ENCODE assay signal across 7 cellular contexts in the genomic region with DNA sequence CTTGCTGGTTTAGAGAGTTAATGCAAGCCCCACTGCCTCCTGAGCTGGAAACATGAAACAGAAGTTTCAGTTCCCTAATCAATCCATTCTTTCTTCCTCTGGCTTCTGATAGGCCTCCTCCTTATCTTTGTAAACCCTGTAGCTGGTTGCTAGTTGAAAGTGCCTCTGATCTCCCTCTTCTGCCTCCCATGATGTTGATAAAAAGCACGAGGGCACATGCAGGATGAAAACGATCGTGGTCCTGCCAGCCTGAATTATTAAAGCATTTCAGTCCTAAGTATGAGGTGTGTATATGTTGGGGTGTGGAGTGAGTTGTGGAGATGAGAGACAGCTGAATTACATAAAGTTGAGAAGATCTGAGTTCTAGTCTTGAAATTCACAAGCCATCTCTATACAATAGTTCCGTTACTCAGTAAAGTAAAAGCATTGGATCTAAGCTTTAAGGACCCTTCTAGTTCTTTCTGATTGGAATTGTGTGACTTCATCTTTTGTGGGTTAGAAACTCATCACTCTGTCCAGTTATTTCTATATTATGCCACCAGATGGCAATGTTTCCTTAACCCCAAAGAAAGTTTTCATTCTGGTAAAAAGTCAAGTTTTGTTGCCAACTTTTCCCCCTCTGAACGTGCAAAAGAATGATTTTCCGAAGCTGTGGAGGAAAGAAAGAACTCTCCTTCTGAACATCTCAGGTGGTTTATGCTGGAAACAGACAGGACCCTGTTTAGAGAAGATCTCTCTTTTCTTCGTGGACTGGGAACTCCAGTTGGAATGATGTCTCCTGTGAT. TPM values are rescaled to one million over a fixed set of nuclear protein-coding genes. Genes with fewer than 3 reads are reported as not detected.
DNase-seq lines count a peak whose midpoint lies in the region; ATAC-seq and TF ChIP-seq lines count a peak whose summit lies in the region.

No MANE protein-coding gene starts in this region.

- peaks cover 53% of the 10 kb centered on the region for H3K27me3 Mint-ChIP-seq in T-helper 17 cell

- peak overlapping the region; percentile 29 for H3K27ac Mint-ChIP-seq in T-helper 17 cell

- peak overlapping the region; percentile 34 for H3K4me2 ChIP-seq in parathyroid adenoma (ENCODE audit: low read length)

- no peak overlapping the region for H3K4me3 Mint-ChIP-seq in T-helper 17 cell

- H3K9me3 ChIP-seq in T-helper 17 cell (ENCODE audit: control insufficient read depth, low read length, poor library complexity, severe bottlenecking) (no peaks in the 10 kb centered on the region), parathyroid adenoma (ENCODE audit: control insufficient read depth, low read length) (no peaks in the 10 kb centered on the region)

- H3K4me1 ChIP-seq in parathyroid adenoma: peaks cover 11% of the 10 kb centered on the region

- H3K9ac ChIP-seq in parathyroid adenoma: no peak overlapping the region

- no peak overlapping the region for H2AFZ ChIP-seq in parathyroid adenoma

- ATAC-seq in GM21825 (IDR thresholded peaks at IDR 0.05; ENCODE audit: unreplicated experiment): peak; percentile 82
- peak; percentile 49 for ATAC-seq in T-helper 17 cell

- H3K4me1 Mint-ChIP-seq in T-helper 17 cell: peaks cover 13% of the 10 kb centered on the region

- H3K4me3 ChIP-seq in fibroblast of villous mesenchyme (ENCODE audit: low read depth, low read length) (no peak overlapping the region), parathyroid adenoma (ENCODE audit: low read depth, low read length) (no peak overlapping the region)

- no peaks in the 10 kb centered on the region for H3K27me3 ChIP-seq in parathyroid adenoma (ENCODE audit: control insufficient read depth, insufficient read depth, low read length)

- no peaks in the 10 kb centered on the region for H3K79me2 ChIP-seq in parathyroid adenoma

- no peaks in the 10 kb centered on the region for H3K36me3 ChIP-seq in parathyroid adenoma (ENCODE audit: control insufficient read depth, insufficient read depth, low read length)

- no peaks in the 10 kb centered on the region for H3K36me3 Mint-ChIP-seq in T-helper 17 cell (ENCODE audit: low read depth)

- DNase-seq in GM04504 (ENCODE audit: low read depth) (peak; percentile 25), LoVo (ENCODE audit: low spot score) (peak; percentile 75), T-helper 17 cell (no peak), fibroblast of villous mesenchyme (ENCODE audit: low read depth) (peak; percentile 69), islet precursor cell (no peak)

- peak overlapping the region; percentile 5 for H3K27ac ChIP-seq in parathyroid adenoma

- TF ChIP-seq CTCF in fibroblast of villous mesenchyme (IDR thresholded peaks at IDR 0.05; ENCODE audit: insufficient read depth, low read depth, low read length) (peak; percentile 65), parathyroid adenoma (IDR thresholded peaks at IDR 0.05) (peak; percentile 57)

RNA-seq across cellular contexts. Expression of gene EHF, which starts 34.8 kb away (rescaled TPM):
- total RNA-seq in T-helper 17 cell (under 1 TPM; 0.34 to 0.65 TPM), fibroblast of villous mesenchyme (under 0.01 TPM in 1 of 2 replicates, not detected in the other)

Comparison
In these comparisons a context has a peak if more than half of its experiments do, and no peak if none do; other contexts are left out.
1. DNase-seq: peak in GM04504 (single experiment), LoVo (single experiment) and fibroblast of villous mesenchyme (single experiment); none in T-helper 17 cell (0 of 3) and islet precursor cell (single experiment).